16 cellular contexts compared by ENCODE assay signal in genomic region chr5:94890907-94891306, GRCh38.
A peak's percentile ranks its signal among the peaks of the same experiment; 100 is the strongest.
DNase-seq lines count a peak whose midpoint lies in the region; ATAC-seq and TF ChIP-seq lines count a peak whose summit lies in the region.
"Had no signal": no experiment of that assay in that cellular context is flagged by ENCODE, and none has a peak within 500 bp of the region (broad histone marks: within the 10 kb centered on the region; RNA-seq: fewer than 3 reads in every experiment).

No MANE protein-coding gene starts in this region.

- H3K4me3 ChIP-seq in GM23248 (no peak overlapping the region), OCI-LY1 (ENCODE audit: low read depth, low read length, poor library complexity, severe bottlenecking) (no peak overlapping the region), choroid plexus epithelial cell (ENCODE audit: low read depth, low read length) (no peak overlapping the region), transverse colon (no peak overlapping the region)
- H3K4me3 ChIP-seq: A549, HAP-1 had no signal

- no peak for TF ChIP-seq EP300 in transverse colon (IDR thresholded peaks at IDR 0.05; ENCODE audit: low read depth)

- H3K4me2 ChIP-seq in GM23248 (ENCODE audit: unreplicated experiment), result no peak overlapping the region
- no peak overlapping the region for H3K4me2 ChIP-seq in OCI-LY1 (ENCODE audit: low read length)
- H3K4me2 ChIP-seq: A549 had no signal

- no peaks in the 10 kb centered on the region for H3K36me3 ChIP-seq in GM23248 (ENCODE audit: low read depth)
- H3K36me3 ChIP-seq in OCI-LY1 (ENCODE audit: insufficient read depth, low read length), result no peaks in the 10 kb centered on the region
- no peaks in the 10 kb centered on the region for H3K36me3 ChIP-seq in transverse colon
- H3K36me3 ChIP-seq: BE2C, HAP-1 had no signal

- ATAC-seq in HG02571 (IDR thresholded peaks at IDR 0.05; ENCODE audit: unreplicated experiment), result no peak
- ATAC-seq in HG02981 (IDR thresholded peaks at IDR 0.05; ENCODE audit: unreplicated experiment), result no peak
- ATAC-seq: A549 had no signal

- H3K4me1 ChIP-seq in GM23248 (ENCODE audit: insufficient read depth) (no peaks in the 10 kb centered on the region), OCI-LY1 (ENCODE audit: insufficient read depth, low read length, severe bottlenecking) (peaks cover 9% of the 10 kb centered on the region), transverse colon (no peaks in the 10 kb centered on the region)
- H3K4me1 ChIP-seq: A549, BE2C had no signal

- H3K9ac ChIP-seq in GM23248 (no peak overlapping the region), OCI-LY1 (ENCODE audit: low read length) (no peak overlapping the region)

- H3K79me2 ChIP-seq in GM23248 (ENCODE audit: insufficient read depth), result no peaks in the 10 kb centered on the region
- H3K79me2 ChIP-seq in OCI-LY1 (ENCODE audit: insufficient read depth, low read length), result no peaks in the 10 kb centered on the region

- no peaks in the 10 kb centered on the region for H3K4me1 Mint-ChIP-seq in activated T-helper 2 cell treated with anti-CD3 and anti-CD28 coated beads, Interferon-gamma antibody, Interleukin-2, Interleukin-4, amounts not matched to agents 10 μg/mL and 5 μg/mL and 100 μg/mL, durations not matched to agents 14 hours and 24 hours and 36 hours (ENCODE audit: low read depth)
- H3K4me1 Mint-ChIP-seq: CD4-positive, alpha-beta memory T cell had no signal

- H3K4me3 Mint-ChIP-seq in activated T-helper 2 cell treated with anti-CD3 and anti-CD28 coated beads, Interferon-gamma antibody, Interleukin-2, Interleukin-4, amounts not matched to agents 10 μg/mL and 5 μg/mL and 100 μg/mL, durations not matched to agents 14 hours and 24 hours and 36 hours (ENCODE audit: low read depth), result no peak overlapping the region
- H3K4me3 Mint-ChIP-seq: CD4-positive, alpha-beta memory T cell had no signal

- peak; percentile 9 for DNase-seq in GM23248
- peak; percentile 36 for DNase-seq in choroid plexus epithelial cell (ENCODE audit: low read depth)
- DNase-seq in transverse colon, result no peak
- DNase-seq in activated T-helper 2 cell treated with anti-CD3 and anti-CD28 coated beads, Interferon-gamma antibody, Interleukin-2, Interleukin-4, amounts not matched to agents 10 μg/mL and 5 μg/mL and 100 μg/mL, durations not matched to agents 14 hours and 24 hours and 36 hours (ENCODE audit: low spot score), result no peak
- DNase-seq: BE2C; CD4-positive, alpha-beta memory T cell; DND-41; GF-D8; IMR-90; KBM-7 had no signal

- no peak overlapping the region for H3K27ac ChIP-seq in GM23248
- no peak overlapping the region for H3K27ac ChIP-seq in OCI-LY1 (ENCODE audit: low read depth, low read length, poor library complexity, severe bottlenecking)
- no peak overlapping the region for H3K27ac ChIP-seq in transverse colon
- H3K27ac ChIP-seq: A549, C4-2B had no signal

- no peak overlapping the region for H2AFZ ChIP-seq in GM23248
- peak overlapping the region; percentile 66; the same call in 1 of the 2 replicates for H2AFZ ChIP-seq in OCI-LY1 (ENCODE audit: low read length)

- TF ChIP-seq CTCF in OCI-LY1 (IDR thresholded peaks at IDR 0.05; ENCODE audit: low read length) (no peak), choroid plexus epithelial cell (conservative IDR thresholded peaks at IDR 0.05; ENCODE audit: low read depth, low read length) (no peak), transverse colon (IDR thresholded peaks at IDR 0.05) (no peak)

- in situ Hi-C loops in GM23248 (cut with MboI), result no loop called here
- in situ Hi-C loops in transverse colon (cut with MboI; ENCODE audit: low pct_ligation_motif_present in 1 of 4, low pct_unique_long_range_greater_than_20kb in 1 of 4, low sequenced_read_pairs in 3 of 4), result no loop called here

- H3F3A ChIP-seq in GM23248 (ENCODE audit: insufficient read depth), result no peaks in the 10 kb centered on the region
- no peaks in the 10 kb centered on the region for H3F3A ChIP-seq in OCI-LY1 (ENCODE audit: insufficient read depth, low read length)

- H4K20me1 ChIP-seq in GM23248 (ENCODE audit: insufficient read depth) (no peaks in the 10 kb centered on the region), OCI-LY1 (ENCODE audit: insufficient read depth, low read length) (no peaks in the 10 kb centered on the region)

- no peaks in the 10 kb centered on the region for H3K36me3 Mint-ChIP-seq in activated T-helper 2 cell treated with anti-CD3 and anti-CD28 coated beads, Interferon-gamma antibody, Interleukin-2, Interleukin-4, amounts not matched to agents 10 μg/mL and 5 μg/mL and 100 μg/mL, durations not matched to agents 14 hours and 24 hours and 36 hours (ENCODE audit: low read depth)
- H3K36me3 Mint-ChIP-seq: CD4-positive, alpha-beta memory T cell had no signal

- WGBS in GM23248 (ENCODE audit: low coverage in 1 of 2, low lambda C conversion rate in 2 of 2, missing lambda C conversion rate in 2 of 2), 2 experiments, result 56 to 61% methylated on average over 4 of the region's 4 CpGs
- 45 to 55% methylated on average over 4 of the region's 4 CpGs for WGBS in transverse colon (ENCODE audit: low coverage in 1 of 2), 2 donors

- no peak for TF ChIP-seq POLR2A in transverse colon (IDR thresholded peaks at IDR 0.05)

- H3K9me2 ChIP-seq in GM23248 (ENCODE audit: insufficient read depth) (no peaks in the 10 kb centered on the region), OCI-LY1 (ENCODE audit: low read depth, low read length) (no peaks in the 10 kb centered on the region)

- H3K27me3 Mint-ChIP-seq in activated T-helper 2 cell treated with anti-CD3 and anti-CD28 coated beads, Interferon-gamma antibody, Interleukin-2, Interleukin-4, amounts not matched to agents 10 μg/mL and 5 μg/mL and 100 μg/mL, durations not matched to agents 14 hours and 24 hours and 36 hours (ENCODE audit: low read depth), result no peaks in the 10 kb centered on the region

- H3K9me3 Mint-ChIP-seq in activated T-helper 2 cell treated with anti-CD3 and anti-CD28 coated beads, Interferon-gamma antibody, Interleukin-2, Interleukin-4, amounts not matched to agents 10 μg/mL and 5 μg/mL and 100 μg/mL, durations not matched to agents 14 hours and 24 hours and 36 hours, result no peaks in the 10 kb centered on the region
- H3K9me3 Mint-ChIP-seq: CD4-positive, alpha-beta memory T cell had no signal

- H3K9me3 ChIP-seq in GM23248 (ENCODE audit: low read depth), result no peaks in the 10 kb centered on the region
- no peaks in the 10 kb centered on the region for H3K9me3 ChIP-seq in OCI-LY1 (ENCODE audit: low read length)
- H3K9me3 ChIP-seq in transverse colon, result no peaks in the 10 kb centered on the region
- H3K9me3 ChIP-seq: A549, BE2C, HAP-1 had no signal

- H3K27ac Mint-ChIP-seq in activated T-helper 2 cell treated with anti-CD3 and anti-CD28 coated beads, Interferon-gamma antibody, Interleukin-2, Interleukin-4, amounts not matched to agents 10 μg/mL and 5 μg/mL and 100 μg/mL, durations not matched to agents 14 hours and 24 hours and 36 hours, result no peak overlapping the region
- H3K27ac Mint-ChIP-seq: CD4-positive, alpha-beta memory T cell had no signal

- intact Hi-C loops in transverse colon (cut with DNase I; ENCODE audit: low total_unique reads), result no loop called here
- intact Hi-C loops in activated T-helper 2 cell treated with anti-CD3 and anti-CD28 coated beads, Interferon-gamma antibody, Interleukin-2, Interleukin-4, amounts not matched to agents 10 μg/mL and 5 μg/mL and 100 μg/mL, durations not matched to agents 14 hours and 24 hours and 36 hours (cut with micrococcal nuclease), result no loop called here

- no peaks in the 10 kb centered on the region for H3K27me3 ChIP-seq in GM23248 (replicated peaks; ENCODE audit: insufficient read depth)
- H3K27me3 ChIP-seq in OCI-LY1 (ENCODE audit: insufficient read depth, low read length), result no peaks in the 10 kb centered on the region
- no peaks in the 10 kb centered on the region for H3K27me3 ChIP-seq in transverse colon
- H3K27me3 ChIP-seq: BE2C had no signal

Comparison
In these comparisons a context has a peak if more than half of its experiments do, and no peak if none do; other contexts are left out.
1. DNase-seq: peak in GM23248 (single experiment) and choroid plexus epithelial cell (single experiment); none in transverse colon (single experiment) and activated T-helper 2 cell treated with anti-CD3 and anti-CD28 coated beads, Interferon-gamma antibody, Interleukin-2, Interleukin-4, amounts not matched to agents 10 μg/mL and 5 μg/mL and 100 μg/mL, durations not matched to agents 14 hours and 24 hours and 36 hours (single experiment).